In the genomic region with DNA sequence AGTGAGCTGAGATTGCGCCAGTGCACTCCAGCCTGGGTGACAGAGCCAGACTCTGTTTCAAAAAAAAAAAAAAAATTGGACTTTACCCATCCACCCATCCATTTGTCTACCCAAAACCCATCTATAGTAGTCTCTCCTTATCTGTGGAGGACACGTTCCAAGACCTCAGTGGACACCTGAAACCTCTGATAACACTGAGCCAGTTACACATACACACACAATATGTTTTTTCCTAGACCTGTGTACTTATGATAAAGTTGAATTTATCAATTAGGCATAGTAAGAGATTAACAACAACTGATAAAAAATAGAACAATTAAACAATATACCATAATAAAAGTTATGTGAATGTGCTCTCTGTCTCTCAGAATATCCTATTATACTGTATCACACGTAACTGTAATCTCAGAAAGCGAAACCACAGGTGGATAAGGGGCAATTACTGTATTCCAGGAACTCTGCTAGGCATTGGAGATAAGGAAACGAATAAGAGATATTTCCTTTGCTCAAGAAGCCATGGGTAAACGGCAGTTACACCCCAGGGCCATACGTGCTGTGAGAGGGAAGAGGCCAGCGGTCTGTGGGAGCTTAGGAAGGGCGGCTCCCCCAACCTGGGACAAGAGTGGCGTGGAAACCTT, we compare ENCODE assay signal across 23 cellular contexts.
"Had no signal": no experiment of that assay in that cellular context is flagged by ENCODE, and none has a peak within 500 bp of the region (broad histone marks: within the 10 kb centered on the region; RNA-seq: fewer than 3 reads in every experiment).

No MANE protein-coding gene starts in this region.

- H3K27ac ChIP-seq: body of pancreas, left ventricle myocardium inferior, sigmoid colon, testis, vagina had no signal

- H3K27ac Mint-ChIP-seq: activated naive CD4-positive, alpha-beta T cell treated with anti-CD3 and anti-CD28 coated beads, Interleukin-2, amount 50 U/mL, for 24 hours; dendritic cell treated with granulocyte-macrophage colony-stimulating factor and Interleukin-4, amounts not matched to agents 40 ng/mL and 50 ng/mL, for 4 days; mesothelial cell of epicardium; natural killer cell; T-helper 1 cell treated with Interleukin-12 subunit alpha and Interleukin-12 subunit beta and Interleukin-4 antibody, amounts not matched to agents 30 μg/mL and 1 μg/mL, for 36 hours; type B pancreatic cell; WTC11 had no signal

- FAIRE-seq: endothelial cell of umbilical vein had no signal

- H3K4me1 Mint-ChIP-seq: mesothelial cell of epicardium, natural killer cell had no signal

- H3K27me3 Mint-ChIP-seq: activated naive CD4-positive, alpha-beta T cell treated with anti-CD3 and anti-CD28 coated beads, Interleukin-2, amount 50 U/mL, for 24 hours had no signal

- H3K27me3 ChIP-seq: body of pancreas, testis, vagina had no signal

- H3K36me3 ChIP-seq: left ventricle myocardium inferior, sigmoid colon, vagina had no signal

- DNase-seq: activated gamma-delta T cell treated with Interleukin-2 at 50 U/mL for 16 hours; activated T-cell treated with anti-CD3 and anti-CD28 coated beads, Interleukin-2, amount 50 U/mL, for 1 hour; anterior cingulate cortex; body of pancreas; effector CD4-positive, alpha-beta T cell; foreskin melanocyte; hippocampal formation; kidney glomerular epithelial cell; left ventricle myocardium inferior; natural killer cell; sigmoid colon; stimulated activated CD4-positive, alpha-beta T cell treated with anti-CD3 and anti-CD28 coated beads, Interleukin-4, amount 100 ng/mL, for 1 hour; stimulated activated naive CD4-positive, alpha-beta T cell; testis had no signal

- H3K4me3 Mint-ChIP-seq: activated naive CD4-positive, alpha-beta T cell treated with anti-CD3 and anti-CD28 coated beads, Interleukin-2, amount 50 U/mL, for 24 hours; dendritic cell treated with granulocyte-macrophage colony-stimulating factor and Interleukin-4, amounts not matched to agents 40 ng/mL and 50 ng/mL, for 4 days; mesothelial cell of epicardium; natural killer cell; T-helper 1 cell treated with Interleukin-12 subunit alpha and Interleukin-12 subunit beta and Interleukin-4 antibody, amounts not matched to agents 30 μg/mL and 1 μg/mL, for 36 hours; type B pancreatic cell; WTC11 had no signal

- H3K9me3 ChIP-seq: body of pancreas, left ventricle myocardium inferior, sigmoid colon, testis, vagina had no signal

- ATAC-seq: body of pancreas, esophagus mucosa, WTC11 had no signal

- H3K9me3 Mint-ChIP-seq: activated naive CD4-positive, alpha-beta T cell treated with anti-CD3 and anti-CD28 coated beads, Interleukin-2, amount 50 U/mL, for 24 hours; dendritic cell treated with granulocyte-macrophage colony-stimulating factor and Interleukin-4, amounts not matched to agents 40 ng/mL and 50 ng/mL, for 4 days; mesothelial cell of epicardium; natural killer cell; T-helper 1 cell treated with Interleukin-12 subunit alpha and Interleukin-12 subunit beta and Interleukin-4 antibody, amounts not matched to agents 30 μg/mL and 1 μg/mL, for 36 hours; type B pancreatic cell; WTC11 had no signal

- H3K36me3 Mint-ChIP-seq: activated naive CD4-positive, alpha-beta T cell treated with anti-CD3 and anti-CD28 coated beads, Interleukin-2, amount 50 U/mL, for 24 hours; mesothelial cell of epicardium; natural killer cell; type B pancreatic cell; WTC11 had no signal

- H3K4me1 ChIP-seq: body of pancreas, left ventricle myocardium inferior, sigmoid colon, testis, vagina had no signal

- H3K4me3 ChIP-seq: body of pancreas, left ventricle myocardium inferior, sigmoid colon, testis, vagina had no signal
